ENCODE assay signal across 8 cellular contexts in genomic region chr22:24953294-24954113, GRCh38. TPM values are rescaled to one million over a fixed set of nuclear protein-coding genes. Genes with fewer than 3 reads are reported as not detected.
DNase-seq lines count a peak whose midpoint lies in the region; ATAC-seq, FAIRE-seq and TF ChIP-seq lines count a peak whose summit lies in the region.

No MANE protein-coding gene starts in this region.

- SMC1A ChIA-PET in GM12878 (lab: Charles Lee; ENCODE audit: uncharacterized antibody, unreplicated experiment), result no interaction called here

- no TSS peak for BruUV-seq in GM12878 (replicated peaks; lab: Mats Ljungman, UMichigan)

- H4K20me1 ChIP-seq in GM12878 (ENCODE audit: control insufficient read depth, insufficient read depth), result no peaks in the 10 kb centered on the region; the same call in 1 of the 2 replicates

- H3K27ac ChIP-seq in GM12878 (ENCODE audit: control insufficient read depth, insufficient read depth) (no peak overlapping the region), subcutaneous abdominal adipose tissue (ENCODE audit: low read depth, low read length) (peak overlapping the region; percentile 84)

- TF ChIP-seq CTCF in GM12878 (IDR thresholded peaks at IDR 0.05 in 2 of 3, conservative IDR thresholded peaks at IDR 0.05 in 1 of 3; ENCODE audit: control insufficient read depth in 2 of 3, extremely low read depth in 1 of 3, insufficient read depth in 1 of 3, low read depth in 3 of 3, low read length in 3 of 3), result no peak

- peak overlapping the region; percentile 93; the same call in 1 of the 2 replicates for H3K4me2 ChIP-seq in GM12878 (ENCODE audit: control insufficient read depth, insufficient read depth)

- no peak overlapping the region for H3K4me3 ChIP-seq in GM12878
- H3K4me3 ChIP-seq in subcutaneous abdominal adipose tissue (ENCODE audit: low read depth in 1 of 5, low read length in 5 of 5), result peak overlapping the region; percentile 71 to 85 (median 83)

- no peak for TF ChIP-seq POLR2A in GM12878 (IDR thresholded peaks at IDR 0.05; ENCODE audit: low read depth, low read length)

- H3K9me3 ChIP-seq in GM12878 (replicated peaks; ENCODE audit: control insufficient read depth, insufficient read depth, low read length) (no peaks in the 10 kb centered on the region), subcutaneous abdominal adipose tissue (ENCODE audit: control insufficient read depth in 5 of 5, low read length in 5 of 5) (no peaks in the 10 kb centered on the region)

- DNase-seq in NCI-H510A treated with DMSO at 0.1 percent for 48 hours (lab: John Stamatoyannopoulos, UW) (peak; percentile 15), NCI-H510A (lab: John Stamatoyannopoulos, UW) (no peak), GM12878 (ENCODE audit: low read depth, low spot score) (no peak), kidney tubule cell (ENCODE audit: low spot score) (peak; percentile 32), iPS-NIHi7 (ENCODE audit: extremely low spot score) (no peak), HuH-7 (ENCODE audit: low spot score) (no peak)

- POLR2A ChIA-PET in GM12878 (lab: Charles Lee), result no interaction called here

- H3K4me1 ChIP-seq in GM12878 (ENCODE audit: control insufficient read depth, insufficient read depth, low read length), result no peaks in the 10 kb centered on the region
- H3K4me1 ChIP-seq in subcutaneous abdominal adipose tissue (ENCODE audit: control insufficient read depth in 5 of 5, insufficient read depth in 5 of 5, low read length in 5 of 5), result peaks cover 0 to 27% (median 23%) of the 10 kb centered on the region in 5 donors

- H2AFZ ChIP-seq in GM12878 (ENCODE audit: control insufficient read depth, low read depth, low read length), result no peak overlapping the region

- H3K9ac ChIP-seq in GM12878 (ENCODE audit: control insufficient read depth, insufficient read depth, low read length), result no peak overlapping the region
- H3K9ac ChIP-seq in subcutaneous abdominal adipose tissue (ENCODE audit: low read length in 5 of 5), result peak overlapping the region; percentile 58 to 87 (median 69)

- RAD21 ChIA-PET in GM12878 (lab: Charles Lee; ENCODE audit: unreplicated experiment), result no interaction called here

- intact Hi-C loops in GM12878 (cut with micrococcal nuclease; ENCODE audit: unreplicated experiment), result no loop called here

- FAIRE-seq in GM12878 (lab: Jason Lieb, UNC), result no peak

- CTCF ChIA-PET in GM12878 (lab: Yijun Ruan, JAX), result no interaction called here

- 46% methylated on average over 26 of the region's 53 CpGs for WGBS in GM12878 (ENCODE audit: insufficient coverage, insufficient replicate concordance, low lambda C conversion rate, missing lambda C conversion rate)

- H3K36me3 ChIP-seq in GM12878 (ENCODE audit: control insufficient read depth in 2 of 2, insufficient read depth in 2 of 2, low read length in 1 of 2), result no peaks in the 10 kb centered on the region
- no peaks in the 10 kb centered on the region for H3K36me3 ChIP-seq in subcutaneous abdominal adipose tissue (ENCODE audit: control insufficient read depth in 5 of 5, insufficient read depth in 5 of 5, low read length in 5 of 5)

- ATAC-seq in GM12878 (no peak), HG03095 (IDR thresholded peaks at IDR 0.05; ENCODE audit: unreplicated experiment) (no peak)

- no peaks in the 10 kb centered on the region for H3K79me2 ChIP-seq in GM12878 (ENCODE audit: control insufficient read depth, insufficient read depth, low read length)

- H3K27me3 ChIP-seq in GM12878 (replicated peaks in 1 of 2; ENCODE audit: control insufficient read depth in 2 of 2, insufficient read depth in 2 of 2, low read length in 1 of 2) (peaks cover 0 to 4% of the 10 kb centered on the region in 2 experiments), subcutaneous abdominal adipose tissue (ENCODE audit: control insufficient read depth in 5 of 5, insufficient read depth in 4 of 5, low read length in 5 of 5) (peaks cover 2 to 10% (median 8%) of the 10 kb centered on the region in 5 donors)

- in situ Hi-C loops in GM12878 (cut with MboI), result no loop called here

- TF ChIP-seq EP300 in GM12878 (IDR thresholded peaks at IDR 0.05; ENCODE audit: borderline replicate concordance in 1 of 2, control insufficient read depth in 1 of 2, low read depth in 2 of 2, low read length in 2 of 2), result no peak

- TF ChIP-seq RAD21 in GM12878 (IDR thresholded peaks at IDR 0.05; ENCODE audit: insufficient read depth, low read depth, low read length), result no peak

TF ChIP-seq in GM12878, 131 proteins besides CTCF, POLR2A, EP300 and RAD21 (continues in another document):
- TF ChIP-seq IRF3 (IDR thresholded peaks at IDR 0.05) (no peak), ZNF274 (IDR thresholded peaks at IDR 0.05; ENCODE audit: insufficient read depth, insufficient read length) (no peak), HSF1 (IDR thresholded peaks at IDR 0.05; ENCODE audit: low read depth, low read length) (no peak), ESRRA (IDR thresholded peaks at IDR 0.05; ENCODE audit: low read length) (no peak), CBFB (IDR thresholded peaks at IDR 0.05; ENCODE audit: low read depth) (no peak), HDGF (IDR thresholded peaks at IDR 0.05) (no peak), ZNF24 (IDR thresholded peaks at IDR 0.05) (no peak), MEF2B (IDR thresholded peaks at IDR 0.05; ENCODE audit: partially characterized antibody, poor library complexity, severe bottlenecking) (no peak), BMI1 (IDR thresholded peaks at IDR 0.05; ENCODE audit: borderline replicate concordance) (no peak), WRNIP1 (IDR thresholded peaks at IDR 0.05; ENCODE audit: borderline replicate concordance, low read depth, low read length) (no peak), IKZF1 (conservative IDR thresholded peaks at IDR 0.05) (no peak), SIX5 (IDR thresholded peaks at IDR 0.05; ENCODE audit: low read depth, low read length, severe bottlenecking) (no peak)

RNA-seq across cellular contexts. Expression of gene KIAA1671, which starts 1.0 kb away (rescaled TPM):
- total RNA-seq in GM12878 (2013; cell fraction: nucleolus; rRNA removed), result 0.48 and 0.83 TPM in 2 replicates
- total RNA-seq in GM12878 (2014; rRNA removed) (0.16 and 0.28 TPM in 2 replicates), GM12878 (2014; rRNA removed; fragmentation: Illumina TruSeq; extraction: Trizol) (0.18 TPM in 2 replicates), GM12878 (2021) (0.53 and 0.82 TPM in 2 replicates)
- polyA plus RNA-seq in GM12878 (2011; ENCODE audit: low read depth), result 0.14 TPM
- polyA plus RNA-seq in GM12878 (2011; rRNA removed) (2.2 and 2.7 TPM in 2 replicates), GM12878 (2014; fragmentation: Illumina TruSeq; extraction: Trizol) (0.49 and 0.57 TPM in 2 replicates), GM12878 (2014; fragmentation: Nextera tagmentation; extraction: Ambion mirVana) (under 1 TPM; 0.05 TPM), GM12878 (2014; rRNA removed) (0.29 and 0.38 TPM in 2 replicates), GM12878 (2016; fragmentation: Nextera tagmentation; extraction: Ambion mirVana) (under 1 TPM; 0.28 to 0.48 TPM)
- 1.9 and 2.1 TPM in 2 replicates for polyA plus RNA-seq in GM12878 (2011; cell fraction: cytosol; rRNA removed)
- 1.1 and 1.6 TPM in 2 replicates for polyA plus RNA-seq in GM12878 (2011; cell fraction: nucleus; rRNA removed)
- 0.09 and 0.21 TPM in 2 replicates for polyA plus RNA-seq in GM12878 (2012)
- 2.5 and 2.6 TPM in 2 replicates for polyA minus RNA-seq in GM12878 (2011; rRNA and poly(A)+ RNA removed)
- 0.80 and 1.8 TPM in 2 replicates for polyA minus RNA-seq in GM12878 (2011; cell fraction: cytosol; rRNA and poly(A)+ RNA removed)
- polyA minus RNA-seq in GM12878 (2011; cell fraction: nucleus; rRNA and poly(A)+ RNA removed), result 1.2 and 2.4 TPM in 2 replicates

RNA-seq across cellular contexts. Expression of gene LHFPL7, which starts 7.0 kb away (rescaled TPM):
- not detected in 2 replicates for total RNA-seq in GM12878 (2013; cell fraction: nucleolus; rRNA removed)
- total RNA-seq in GM12878 (2014; rRNA removed) (not detected in 2 replicates), GM12878 (2014; rRNA removed; fragmentation: Illumina TruSeq; extraction: Trizol) (not detected in 2 replicates), GM12878 (2021) (not detected in 2 replicates)
- not detected for polyA plus RNA-seq in GM12878 (2011; ENCODE audit: low read depth)
- polyA plus RNA-seq in GM12878 (2011; rRNA removed) (not detected in 2 replicates), GM12878 (2014; fragmentation: Illumina TruSeq; extraction: Trizol) (not detected in 2 replicates), GM12878 (2014; fragmentation: Nextera tagmentation; extraction: Ambion mirVana) (not detected), GM12878 (2014; rRNA removed) (not detected in 2 replicates), GM12878 (2016; fragmentation: Nextera tagmentation; extraction: Ambion mirVana) (not detected)
- 0.08 TPM in 1 of 2 replicates, not detected in the other for polyA plus RNA-seq in GM12878 (2011; cell fraction: cytosol; rRNA removed)
- not detected in 2 replicates for polyA plus RNA-seq in GM12878 (2011; cell fraction: nucleus; rRNA removed)
- polyA plus RNA-seq in GM12878 (2012), result not detected in 2 replicates
- polyA minus RNA-seq in GM12878 (2011; rRNA and poly(A)+ RNA removed), result not detected in 2 replicates
- polyA minus RNA-seq in GM12878 (2011; cell fraction: cytosol; rRNA and poly(A)+ RNA removed), result not detected in 2 replicates
- polyA minus RNA-seq in GM12878 (2011; cell fraction: nucleus; rRNA and poly(A)+ RNA removed), result not detected in 2 replicates

Comparison
In these comparisons a context has a peak if more than half of its experiments do, and no peak if none do; other contexts are left out.
1. DNase-seq: peak in NCI-H510A treated with DMSO at 0.1 percent for 48 hours (single experiment) and kidney tubule cell (single experiment); none in NCI-H510A (single experiment), GM12878 (single experiment), iPS-NIHi7 (single experiment) and HuH-7 (single experiment).